8 cellular contexts compared by ENCODE assay signal in the genomic region with DNA sequence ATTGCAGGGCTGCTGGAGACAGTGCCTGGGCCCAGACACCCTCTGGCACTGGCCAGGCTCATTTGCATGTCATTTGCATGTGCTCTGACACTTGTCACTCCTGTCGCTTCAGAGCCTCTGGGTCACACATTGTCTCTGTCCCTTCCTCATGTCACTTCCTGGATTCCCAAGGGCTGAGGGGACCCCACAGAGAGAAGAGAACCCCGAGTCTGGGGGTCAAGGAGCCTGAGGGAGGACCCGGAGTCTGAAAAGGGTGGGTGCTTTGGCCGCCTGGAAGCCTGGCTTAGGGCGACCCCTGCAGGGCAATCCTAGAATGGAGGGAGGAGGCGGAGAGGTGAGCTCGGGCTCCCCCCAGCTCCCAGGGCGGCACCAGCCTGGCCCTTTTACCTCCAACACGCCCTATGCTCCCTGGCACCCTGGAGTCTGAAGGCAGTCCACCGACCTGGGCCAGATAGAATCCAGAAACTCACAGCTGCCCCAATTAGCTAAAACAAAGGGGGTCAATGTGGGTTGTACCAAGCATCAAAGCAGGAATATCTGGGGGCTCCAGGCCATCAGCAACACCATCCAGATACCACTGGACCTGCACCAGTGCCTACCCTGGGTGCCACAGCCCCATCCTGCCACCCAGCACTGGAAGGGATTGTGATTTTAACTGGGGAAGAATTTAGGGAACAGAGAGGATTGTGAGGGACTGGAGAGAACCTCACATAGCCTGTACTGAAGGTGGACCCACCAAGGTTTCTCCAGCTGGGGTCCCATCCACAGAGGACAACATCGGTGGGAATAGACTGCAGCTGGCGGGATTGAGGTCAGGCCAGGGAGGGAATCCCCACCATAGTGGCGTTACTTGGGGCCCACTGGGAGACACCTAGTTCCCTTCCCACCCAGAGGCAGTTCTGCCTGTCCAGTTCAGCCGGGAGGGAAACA. TPM values are rescaled to one million over a fixed set of nuclear protein-coding genes. Genes with fewer than 3 reads are reported as not detected.
DNase-seq lines count a peak whose midpoint lies in the region; ATAC-seq and TF ChIP-seq lines count a peak whose summit lies in the region.

No MANE protein-coding gene starts in this region.

- intact Hi-C loops in HCT116 (cut with micrococcal nuclease): loop anchor here (1.0 to 5.0 kb wide), 8 partner anchors 204 to 723 kb away; no protein-coding TSS in a partner anchor
- intact Hi-C loops in esophagus muscularis mucosa (cut with DNase I): no loop called here
- intact Hi-C loops in thyroid gland (cut with DNase I): no loop called here

- H3K4me3 Mint-ChIP-seq in neural progenitor cell: no peak overlapping the region

- ATAC-seq in HCT116: peak; percentile 71

- POLR2A ChIA-PET in HCT116 (lab: Charles Lee): interaction anchor here (1.0 to 6.2 kb wide), 3 partner anchors 480 to 726 kb away, joined by 5 to 48 read pairs (median 7); no protein-coding TSS in a partner anchor

- 35% methylated on average over 12 of the region's 14 CpGs for WGBS in esophagus muscularis mucosa
- 52% methylated on average over 12 to 14 of the region's 14 CpGs for WGBS in thyroid gland, 2 donors

- H3K27ac Mint-ChIP-seq in neural progenitor cell: no peak overlapping the region

- DNase-seq in DMS53 (lab: John Stamatoyannopoulos, UW) (peak; percentile 60), DMS53 treated with DMSO at 0.1 percent for 48 hours (lab: John Stamatoyannopoulos, UW; ENCODE audit: unreplicated experiment) (no peak), HCT116 (ENCODE audit: low read depth, low spot score) (no peak), NCI-H345 treated with DMSO at 0.1 percent for 48 hours (lab: John Stamatoyannopoulos, UW; ENCODE audit: unreplicated experiment) (peak; percentile 10), esophagus muscularis mucosa (ENCODE audit: extremely low spot score) (no peak), neural progenitor cell (ENCODE audit: low spot score) (peak; percentile 76), thyroid gland (peak; percentile 68 to 71)
- DNase-seq in activated CD8-positive, alpha-beta memory T cell treated with anti-CD3 and anti-CD28 coated beads, Interleukin-2, amount 50 U/mL, for 48 hours: peak; percentile 96

- H3K4me1 ChIP-seq in HCT116 (ENCODE audit: control insufficient read depth in 1 of 2, insufficient read depth in 2 of 2, low read length in 2 of 2): peaks cover 48 to 64% of the 10 kb centered on the region in 2 experiments
- H3K4me1 ChIP-seq in esophagus muscularis mucosa: peaks cover 29 to 43% (median 34%) of the 10 kb centered on the region in 4 donors
- H3K4me1 ChIP-seq in neural progenitor cell: peaks cover 8% of the 10 kb centered on the region
- peaks cover 21 to 50% of the 10 kb centered on the region in 2 donors for H3K4me1 ChIP-seq in thyroid gland

- RAD21 ChIA-PET in HCT116 (lab: Charles Lee; ENCODE audit: low non-redundant PET in 1 of 2, low total read pairs in 2 of 2, uncharacterized antibody in 2 of 2, unreplicated experiment in 2 of 2): interaction anchor here (0.6 to 1.3 kb wide), 16 partner anchors 9 to 727 kb away, joined by 3 to 7 read pairs (median 4); no protein-coding TSS in a partner anchor

- H3K4me3 ChIP-seq in HCT116 (replicated peaks in 1 of 2; ENCODE audit: low read depth in 1 of 2, low read length in 2 of 2): 0 out of 4 replicates have a peak overlapping the region, but pooled peaks of 1 of the 2 experiments have one; percentile 16
- no peak overlapping the region for H3K4me3 ChIP-seq in esophagus muscularis mucosa
- H3K4me3 ChIP-seq in neural progenitor cell: no peak overlapping the region
- no peak overlapping the region for H3K4me3 ChIP-seq in thyroid gland (replicated peaks in 1 of 3)

- peak overlapping the region; percentile 78 for H3K9ac ChIP-seq in HCT116 (ENCODE audit: low read length)
- H3K9ac ChIP-seq in neural progenitor cell: no peak overlapping the region

- peak overlapping the region; percentile 81 for H3K27ac ChIP-seq in HCT116 (ENCODE audit: low read depth, low read length)
- peak overlapping the region in 3 of 4 donors; percentile 36 to 55 (median 52) for H3K27ac ChIP-seq in esophagus muscularis mucosa (replicated peaks in 1 of 4)
- H3K27ac ChIP-seq in neural progenitor cell: no peak overlapping the region
- H3K27ac ChIP-seq in thyroid gland: peak overlapping the region in 2 of 3 donors; percentile 47 to 90

- no peaks in the 10 kb centered on the region for H4K20me1 ChIP-seq in HCT116 (ENCODE audit: insufficient read depth)
- H4K20me1 ChIP-seq in neural progenitor cell (ENCODE audit: low read depth): no peaks in the 10 kb centered on the region

- peak in 2 of 3 experiments; percentile 89 to 96; a peak in 4 of 6 replicates for TF ChIP-seq CTCF in HCT116 (IDR thresholded peaks at IDR 0.05 in 2 of 3, conservative IDR thresholded peaks at IDR 0.05 in 1 of 3; ENCODE audit: borderline replicate concordance in 1 of 3, insufficient read depth in 1 of 3, low read depth in 2 of 3, low read length in 2 of 3)
- TF ChIP-seq CTCF in esophagus muscularis mucosa (IDR thresholded peaks at IDR 0.05): peak; percentile 54 to 69 (median 69)
- TF ChIP-seq CTCF in neural progenitor cell (IDR thresholded peaks at IDR 0.05): peak; percentile 91
- peak; percentile 31 to 79 (median 68) for TF ChIP-seq CTCF in thyroid gland (IDR thresholded peaks at IDR 0.05)

- TF ChIP-seq POLR2A in HCT116 (IDR thresholded peaks at IDR 0.05; ENCODE audit: borderline replicate concordance, extremely low read depth, insufficient read depth, insufficient read length) (no peak), esophagus muscularis mucosa (IDR thresholded peaks at IDR 0.05; ENCODE audit: low read depth) (no peak), thyroid gland (IDR thresholded peaks at IDR 0.05) (no peak)

- H3F3A ChIP-seq in neural progenitor cell (ENCODE audit: low read depth): no peaks in the 10 kb centered on the region

- TF ChIP-seq EP300 in esophagus muscularis mucosa (IDR thresholded peaks at IDR 0.05): no peak

- peaks cover 15% of the 10 kb centered on the region for H3K4me1 Mint-ChIP-seq in neural progenitor cell

- H3K36me3 ChIP-seq in HCT116 (ENCODE audit: control insufficient read depth in 1 of 2, insufficient read depth in 2 of 2, low read length in 2 of 2): no peaks in the 10 kb centered on the region
- no peaks in the 10 kb centered on the region for H3K36me3 ChIP-seq in esophagus muscularis mucosa
- H3K36me3 ChIP-seq in neural progenitor cell: no peaks in the 10 kb centered on the region
- no peaks in the 10 kb centered on the region for H3K36me3 ChIP-seq in thyroid gland

- H3K36me3 Mint-ChIP-seq in neural progenitor cell: no peaks in the 10 kb centered on the region

- no peak for TF ChIP-seq RAD21 in HCT116 (IDR thresholded peaks at IDR 0.05; ENCODE audit: low read depth)

- H2AFZ ChIP-seq in HCT116 (ENCODE audit: low read depth, low read length, poor library complexity, severe bottlenecking) (peak overlapping the region; percentile 51), neural progenitor cell (replicated peaks) (no peak overlapping the region)

- H3K27me3 ChIP-seq in HCT116 (ENCODE audit: insufficient read depth, low read length): no peaks in the 10 kb centered on the region
- H3K27me3 ChIP-seq in esophagus muscularis mucosa: no peaks in the 10 kb centered on the region
- H3K27me3 ChIP-seq in neural progenitor cell: peaks cover 31% of the 10 kb centered on the region
- no peaks in the 10 kb centered on the region for H3K27me3 ChIP-seq in thyroid gland

- no TSS peak for BruUV-seq in HCT116 (replicated peaks; lab: Mats Ljungman, UMichigan)

- no peaks in the 10 kb centered on the region for H3K9me3 ChIP-seq in HCT116 (ENCODE audit: control insufficient read depth in 1 of 2, insufficient read depth in 1 of 2, low read depth in 1 of 2, low read length in 2 of 2)
- H3K9me3 ChIP-seq in esophagus muscularis mucosa: no peaks in the 10 kb centered on the region
- H3K9me3 ChIP-seq in neural progenitor cell (ENCODE audit: low read depth): no peaks in the 10 kb centered on the region
- no peaks in the 10 kb centered on the region for H3K9me3 ChIP-seq in thyroid gland

- CTCF ChIA-PET in HCT116 (lab: Charles Lee): interaction anchor here (0.6 to 2.1 kb wide), 57 partner anchors 9 to 838 kb away, joined by 3 to 33 read pairs (median 5); a partner anchor contains a TSS

- no peaks in the 10 kb centered on the region for H3K9me3 Mint-ChIP-seq in neural progenitor cell

- peaks cover 29% of the 10 kb centered on the region for H3K27me3 Mint-ChIP-seq in neural progenitor cell (ENCODE audit: insufficient read depth, low read depth)

- H3K79me2 ChIP-seq in HCT116 (ENCODE audit: insufficient read depth, low read length): no peaks in the 10 kb centered on the region
- H3K79me2 ChIP-seq in neural progenitor cell (ENCODE audit: low read depth): no peaks in the 10 kb centered on the region

- H3K9me2 ChIP-seq in HCT116 (ENCODE audit: insufficient read depth): no peaks in the 10 kb centered on the region

- H3K4me2 ChIP-seq in HCT116 (ENCODE audit: low read length) (peak overlapping the region; percentile 91), neural progenitor cell (no peak overlapping the region)

TF ChIP-seq in HCT116, 20 proteins besides CTCF, POLR2A, EP300 and RAD21:
- TF ChIP-seq POLR2AphosphoS5 (IDR thresholded peaks at IDR 0.05; ENCODE audit: low read depth, low read length) (no peak), SP1 (IDR thresholded peaks at IDR 0.05; ENCODE audit: low read depth) (no peak), SRF (IDR thresholded peaks at IDR 0.05; ENCODE audit: low read depth) (no peak), YY1 (IDR thresholded peaks at IDR 0.05; ENCODE audit: extremely low read depth, insufficient replicate concordance, low read depth, low read length) (no peak)

RNA-seq across cellular contexts. Expression of a gene that starts 21.8 kb away (rescaled TPM):
- total RNA-seq in HCT116 (2021; ENCODE audit: unreplicated experiment) (not detected), esophagus muscularis mucosa (1 to 10 TPM in 1 of 4 donors, under 1 TPM in 2, not detected in 1; 0.33 to 2.1 (median 0.75) TPM), neural progenitor cell (ENCODE audit: low replicate concordance) (not detected in 2 replicates), thyroid gland (under 1 TPM in 1 of 4 donors, not detected in 3; 0.40 TPM)
- 0.06 TPM in 1 of 2 replicates, not detected in the other for polyA plus RNA-seq in HCT116 (2012)

RNA-seq across cellular contexts. Expression of a gene that starts 34.2 kb away (rescaled TPM):
- total RNA-seq in HCT116 (2021; ENCODE audit: unreplicated experiment) (1,655 TPM), esophagus muscularis mucosa (100 to 1,000 TPM; 136 to 508 (median 387) TPM), neural progenitor cell (ENCODE audit: low replicate concordance) (168 and 184 TPM in 2 replicates), thyroid gland (1,000 to 10,000 TPM in 1 of 4 donors, 100 to 1,000 TPM in 3; 364 to 1,037 (median 698) TPM)
- polyA plus RNA-seq in HCT116 (2012): 1,805 and 2,066 TPM in 2 replicates

RNA-seq across cellular contexts. Expression of a gene that starts 36.5 kb away (rescaled TPM):
- not detected for total RNA-seq in HCT116 (2021; ENCODE audit: unreplicated experiment)
- not detected in 2 replicates for polyA plus RNA-seq in HCT116 (2012)
- not detected for total RNA-seq in esophagus muscularis mucosa
- total RNA-seq in neural progenitor cell (ENCODE audit: low replicate concordance): not detected in 2 replicates
- total RNA-seq in thyroid gland: not detected

RNA-seq across cellular contexts. Expression of a gene that starts 56.7 kb away (rescaled TPM):
- total RNA-seq in HCT116 (2021; ENCODE audit: unreplicated experiment) (not detected), esophagus muscularis mucosa (1 to 10 TPM in 1 of 4 donors, under 1 TPM in 3; 0.13 to 5.4 (median 0.20) TPM), neural progenitor cell (ENCODE audit: low replicate concordance) (not detected in 2 replicates), thyroid gland (under 1 TPM in 1 of 4 donors, not detected in 3; 0.29 TPM)
- 0.02 and 0.03 TPM in 2 replicates for polyA plus RNA-seq in HCT116 (2012)

Comparison
In these comparisons a context has a peak if more than half of its experiments do, and no peak if none do; other contexts are left out.
1. DNase-seq: peak in DMS53 (single experiment), NCI-H345 treated with DMSO at 0.1 percent for 48 hours (single experiment), activated CD8-positive, alpha-beta memory T cell treated with anti-CD3 and anti-CD28 coated beads, Interleukin-2, amount 50 U/mL, for 48 hours (single experiment), neural progenitor cell (single experiment) and thyroid gland (2 of 2); none in DMS53 treated with DMSO at 0.1 percent for 48 hours (single experiment), HCT116 (single experiment) and esophagus muscularis mucosa (single experiment).
2. Peak in every context shown above with its lines, with median percentiles within 50 percentile points of each other: CTCF ChIP-seq.